27 cellular contexts compared by ENCODE assay signal in genomic region chr1:181704556-181704955, GRCh38.
DNase-seq lines count a peak whose midpoint lies in the region; ATAC-seq, FAIRE-seq and TF ChIP-seq lines count a peak whose summit lies in the region.
"Had no signal": no experiment of that assay in that cellular context is flagged by ENCODE, and none has a peak within 500 bp of the region (broad histone marks: within the 10 kb centered on the region; RNA-seq: fewer than 3 reads in every experiment).

No MANE protein-coding gene starts in this region.

- DNase-seq in DMS79 treated with DMSO at 0.1 percent for 48 hours (lab: John Stamatoyannopoulos, UW) (peak; percentile 65), NCI-H128 (lab: John Stamatoyannopoulos, UW; ENCODE audit: unreplicated experiment) (peak; percentile 41), RCC 7860 (ENCODE audit: low spot score) (peak; percentile 5), mucosa of descending colon (no peak), GM10248 (ENCODE audit: extremely low spot score) (no peak)
- DNase-seq in activated CD8-positive, alpha-beta T cell treated with anti-CD3 and anti-CD28 coated beads, Interleukin-2, amount 10 ng/mL, durations not matched to agents 7 days and 5 days: no peak
- DNase-seq in stimulated activated CD4-positive, alpha-beta T cell treated with anti-CD3 and anti-CD28 coated beads, Interleukin-15, amount 100 ng/mL, for 24 hours: no peak
- DNase-seq: activated CD4-positive, alpha-beta T cell treated with anti-CD3 and anti-CD28 coated beads for 48 hours; activated CD8-positive, alpha-beta memory T cell treated with anti-CD3 and anti-CD28 coated beads, Interleukin-2, amount 10 ng/mL, durations not matched to agents 7 days and 5 days; CD4-positive, CD25-positive, alpha-beta regulatory T cell; DND-41; endodermal cell; Karpas-422; left colon; NCI-H1105 treated with DMSO at 0.1 percent for 48 hours; psoas muscle; Right ventricle myocardium superior; small intestine; stimulated activated CD4-positive, alpha-beta T cell treated with anti-CD3 and anti-CD28 coated beads, Interleukin-4, amount 100 ng/mL, for 1 hour; stimulated activated naive CD8-positive, alpha-beta T cell treated with anti-CD3 and anti-CD28 coated beads, Interleukin-15, Interleukin-2, amounts not matched to agents 100 U/mL and 50 U/mL, for 24 hours; T-helper 1 cell; transverse colon had no signal

- ATAC-seq in mucosa of descending colon (peak; percentile 41), SK-N-SH treated with all-trans-retinoic acid at 6 μM for 48 hours (no peak)
- ATAC-seq in activated CD8-positive, alpha-beta T cell treated with anti-CD3 and anti-CD28 coated beads, Interleukin-2, amount 10 ng/mL, durations not matched to agents 7 days and 5 days: no peak
- ATAC-seq: activated CD8-positive, alpha-beta memory T cell treated with anti-CD3 and anti-CD28 coated beads, Interleukin-2, amount 10 ng/mL, durations not matched to agents 7 days and 5 days; left colon; natural killer cell treated with Interleukin-12 subunit alpha and Interleukin-12 subunit beta and Interleukin-15 and Interleukin-18, amount 100 ng/mL, for 72 hours; psoas muscle; stimulated activated naive CD8-positive, alpha-beta T cell treated with anti-CD3 and anti-CD28 coated beads, Interleukin-15, Interleukin-2, amounts not matched to agents 100 U/mL and 50 U/mL, for 24 hours had no signal

- TF ChIP-seq CTCF in mucosa of descending colon (IDR thresholded peaks at IDR 0.05) (no peak), GM10248 (IDR thresholded peaks at IDR 0.05; ENCODE audit: control extremely low read depth, extremely low read depth, low read depth, missing control alignments) (no peak)

- H3K9me3 Mint-ChIP-seq in activated CD8-positive, alpha-beta T cell treated with anti-CD3 and anti-CD28 coated beads, Interleukin-2, amount 10 ng/mL, durations not matched to agents 7 days and 5 days (ENCODE audit: insufficient read depth): no peaks in the 10 kb centered on the region
- H3K9me3 Mint-ChIP-seq: activated naive CD4-positive, alpha-beta T cell treated with anti-CD3 and anti-CD28 coated beads, Interleukin-2, amount 50 U/mL, for 24 hours; activated T-helper 1 cell treated with anti-CD3 and anti-CD28 coated beads, Interleukin-12 subunit alpha, Interleukin-12 subunit beta, Interleukin-2, Interleukin-4 antibody, amounts not matched to agents 30 ng/mL and 10 ng/mL and 1 ng/mL, durations not matched to agents 14 hours and 24 hours and 36 hours; endodermal cell had no signal

- no peak overlapping the region for H3K4me3 ChIP-seq in mucosa of descending colon
- H3K4me3 ChIP-seq: psoas muscle, transverse colon had no signal

- no peak overlapping the region for H3K27ac Mint-ChIP-seq in activated CD8-positive, alpha-beta T cell treated with anti-CD3 and anti-CD28 coated beads, Interleukin-2, amount 10 ng/mL, durations not matched to agents 7 days and 5 days
- H3K27ac Mint-ChIP-seq: activated CD8-positive, alpha-beta memory T cell treated with anti-CD3 and anti-CD28 coated beads, Interleukin-2, amount 10 ng/mL, durations not matched to agents 7 days and 5 days; activated naive CD4-positive, alpha-beta T cell treated with anti-CD3 and anti-CD28 coated beads, Interleukin-2, amount 50 U/mL, for 24 hours; activated T-helper 1 cell treated with anti-CD3 and anti-CD28 coated beads, Interleukin-12 subunit alpha, Interleukin-12 subunit beta, Interleukin-2, Interleukin-4 antibody, amounts not matched to agents 30 ng/mL and 10 ng/mL and 1 ng/mL, durations not matched to agents 14 hours and 24 hours and 36 hours; CD4-positive, CD25-positive, alpha-beta regulatory T cell; endodermal cell; natural killer cell treated with Interleukin-12 subunit alpha and Interleukin-12 subunit beta and Interleukin-15 and Interleukin-18, amount 100 ng/mL, for 72 hours had no signal

- intact Hi-C loops in mucosa of descending colon (cut with DNase I, micrococcal nuclease): no loop called here

- CTCF ChIA-PET in GM10248 (lab: Yijun Ruan, JAX): interaction anchor here (1.1 kb wide), 1 partner anchor 9 kb away, joined by 3 read pairs; no protein-coding TSS in a partner anchor
- CTCF ChIA-PET in activated CD8-positive, alpha-beta T cell treated with anti-CD3 and anti-CD28 coated beads, Interleukin-2, amount 10 ng/mL, durations not matched to agents 7 days and 5 days (lab: Charles Lee): no interaction called here

- H3K9me3 ChIP-seq in mucosa of descending colon: no peaks in the 10 kb centered on the region
- H3K9me3 ChIP-seq: psoas muscle, transverse colon had no signal

- no peaks in the 10 kb centered on the region for H3K36me3 ChIP-seq in mucosa of descending colon (ENCODE audit: low read depth)
- H3K36me3 ChIP-seq: transverse colon had no signal

- POLR2A ChIA-PET in GM10248 (lab: Yijun Ruan, JAX): no interaction called here
- POLR2A ChIA-PET in activated CD8-positive, alpha-beta T cell treated with anti-CD3 and anti-CD28 coated beads, Interleukin-2, amount 10 ng/mL, durations not matched to agents 7 days and 5 days (lab: Charles Lee): no interaction called here

- H3K4me1 Mint-ChIP-seq in activated CD8-positive, alpha-beta T cell treated with anti-CD3 and anti-CD28 coated beads, Interleukin-2, amount 10 ng/mL, durations not matched to agents 7 days and 5 days (ENCODE audit: low read depth): no peaks in the 10 kb centered on the region
- H3K4me1 Mint-ChIP-seq: activated CD8-positive, alpha-beta memory T cell treated with anti-CD3 and anti-CD28 coated beads, Interleukin-2, amount 10 ng/mL, durations not matched to agents 7 days and 5 days; activated naive CD4-positive, alpha-beta T cell treated with anti-CD3 and anti-CD28 coated beads, Interleukin-2, amount 50 U/mL, for 24 hours; CD4-positive, CD25-positive, alpha-beta regulatory T cell; endodermal cell had no signal

- peaks cover 2% of the 10 kb centered on the region for H3K27me3 Mint-ChIP-seq in activated CD8-positive, alpha-beta T cell treated with anti-CD3 and anti-CD28 coated beads, Interleukin-2, amount 10 ng/mL, durations not matched to agents 7 days and 5 days (ENCODE audit: low read depth)
- H3K27me3 Mint-ChIP-seq: activated CD8-positive, alpha-beta memory T cell treated with anti-CD3 and anti-CD28 coated beads, Interleukin-2, amount 10 ng/mL, durations not matched to agents 7 days and 5 days had no signal

- no peak for FAIRE-seq in RCC 7860 (lab: Jason Lieb, UNC)
- FAIRE-seq: astrocyte, small intestine had no signal

- H3K4me1 ChIP-seq in mucosa of descending colon (ENCODE audit: low read depth): no peaks in the 10 kb centered on the region
- H3K4me1 ChIP-seq: psoas muscle, transverse colon had no signal

- H3K36me3 Mint-ChIP-seq in activated CD8-positive, alpha-beta T cell treated with anti-CD3 and anti-CD28 coated beads, Interleukin-2, amount 10 ng/mL, durations not matched to agents 7 days and 5 days (ENCODE audit: low read depth): no peaks in the 10 kb centered on the region
- H3K36me3 Mint-ChIP-seq: activated CD8-positive, alpha-beta memory T cell treated with anti-CD3 and anti-CD28 coated beads, Interleukin-2, amount 10 ng/mL, durations not matched to agents 7 days and 5 days; activated naive CD4-positive, alpha-beta T cell treated with anti-CD3 and anti-CD28 coated beads, Interleukin-2, amount 50 U/mL, for 24 hours; CD4-positive, CD25-positive, alpha-beta regulatory T cell; natural killer cell treated with Interleukin-12 subunit alpha and Interleukin-12 subunit beta and Interleukin-15 and Interleukin-18, amount 100 ng/mL, for 72 hours had no signal

- H3K4me3 Mint-ChIP-seq in activated CD8-positive, alpha-beta T cell treated with anti-CD3 and anti-CD28 coated beads, Interleukin-2, amount 10 ng/mL, durations not matched to agents 7 days and 5 days: no peak overlapping the region
- H3K4me3 Mint-ChIP-seq: activated CD8-positive, alpha-beta memory T cell treated with anti-CD3 and anti-CD28 coated beads, Interleukin-2, amount 10 ng/mL, durations not matched to agents 7 days and 5 days; activated naive CD4-positive, alpha-beta T cell treated with anti-CD3 and anti-CD28 coated beads, Interleukin-2, amount 50 U/mL, for 24 hours; activated T-helper 1 cell treated with anti-CD3 and anti-CD28 coated beads, Interleukin-12 subunit alpha, Interleukin-12 subunit beta, Interleukin-2, Interleukin-4 antibody, amounts not matched to agents 30 ng/mL and 10 ng/mL and 1 ng/mL, durations not matched to agents 14 hours and 24 hours and 36 hours; CD4-positive, CD25-positive, alpha-beta regulatory T cell; endodermal cell; natural killer cell treated with Interleukin-12 subunit alpha and Interleukin-12 subunit beta and Interleukin-15 and Interleukin-18, amount 100 ng/mL, for 72 hours had no signal

TF ChIP-seq in SK-N-SH treated with all-trans-retinoic acid at 6 μM for 48 hours, 23 proteins besides CTCF, POLR2A, EP300 and RAD21:
- TF ChIP-seq ZNF70 (CRISPR knock-in tag; IDR thresholded peaks at IDR 0.05) (no peak), BACH2 (CRISPR knock-in tag; IDR thresholded peaks at IDR 0.05; ENCODE audit: borderline replicate concordance) (no peak), CREB5 (CRISPR knock-in tag; IDR thresholded peaks at IDR 0.05; ENCODE audit: low read depth) (no peak), TOX (CRISPR knock-in tag; IDR thresholded peaks at IDR 0.05; ENCODE audit: borderline replicate concordance) (no peak)

Comparison
In these comparisons a context has a peak if more than half of its experiments do, and no peak if none do; other contexts are left out.
1. DNase-seq: peak in DMS79 treated with DMSO at 0.1 percent for 48 hours (single experiment), NCI-H128 (single experiment) and RCC 7860 (single experiment); none in mucosa of descending colon (0 of 3), GM10248 (single experiment), activated CD8-positive, alpha-beta T cell treated with anti-CD3 and anti-CD28 coated beads, Interleukin-2, amount 10 ng/mL, durations not matched to agents 7 days and 5 days (single experiment) and stimulated activated CD4-positive, alpha-beta T cell treated with anti-CD3 and anti-CD28 coated beads, Interleukin-15, amount 100 ng/mL, for 24 hours (single experiment).